1 cellular context compared by ENCODE assay signal in the genomic region with DNA sequence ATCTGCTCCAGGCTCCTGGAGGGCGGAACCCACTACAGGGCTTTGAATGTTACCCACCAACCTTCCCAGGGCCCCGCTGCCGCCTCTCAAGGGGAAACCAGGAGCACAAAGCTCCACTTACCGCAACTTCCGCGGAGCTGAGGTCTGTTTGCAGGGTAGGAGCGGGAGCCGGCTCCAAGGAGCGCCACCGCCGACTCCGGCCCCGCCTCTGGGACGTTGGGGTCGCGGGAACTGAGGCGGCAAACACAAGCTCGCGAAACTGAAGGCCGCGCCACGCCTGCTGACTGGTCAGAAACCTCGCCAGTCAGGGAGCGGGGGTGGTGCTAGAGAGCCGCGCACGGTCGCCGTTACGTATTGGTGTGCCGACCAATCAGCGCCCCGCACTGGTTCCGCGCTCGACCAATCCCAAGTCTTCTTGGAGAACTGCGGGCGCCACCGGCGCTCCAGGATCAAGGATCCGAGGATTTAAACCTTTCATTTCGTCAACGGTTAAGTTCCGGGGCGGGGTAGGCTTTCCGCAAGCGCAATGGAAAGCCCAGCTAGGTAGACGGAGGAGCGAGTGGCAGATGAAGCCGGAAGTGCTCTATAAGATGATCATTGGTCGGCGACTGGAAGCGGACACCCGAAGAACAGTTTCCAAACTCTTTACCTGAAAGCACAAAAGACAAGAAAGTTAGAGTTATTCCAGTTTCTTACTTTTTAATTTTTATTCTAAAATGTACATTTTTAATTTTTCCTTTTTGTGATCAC.
TF ChIP-seq lines count a peak whose summit lies in the region.

A gene (minus strand): TSS at position 233 of the 750 bp plus-strand sequence. CDS start 3,828 bp downstream, outside the sequence.

TF ChIP-seq in HepG2, 621 proteins besides CTCF, POLR2A, EP300 and RAD21 (continued from another document and continues in another):
- TF ChIP-seq, protein P1, sequence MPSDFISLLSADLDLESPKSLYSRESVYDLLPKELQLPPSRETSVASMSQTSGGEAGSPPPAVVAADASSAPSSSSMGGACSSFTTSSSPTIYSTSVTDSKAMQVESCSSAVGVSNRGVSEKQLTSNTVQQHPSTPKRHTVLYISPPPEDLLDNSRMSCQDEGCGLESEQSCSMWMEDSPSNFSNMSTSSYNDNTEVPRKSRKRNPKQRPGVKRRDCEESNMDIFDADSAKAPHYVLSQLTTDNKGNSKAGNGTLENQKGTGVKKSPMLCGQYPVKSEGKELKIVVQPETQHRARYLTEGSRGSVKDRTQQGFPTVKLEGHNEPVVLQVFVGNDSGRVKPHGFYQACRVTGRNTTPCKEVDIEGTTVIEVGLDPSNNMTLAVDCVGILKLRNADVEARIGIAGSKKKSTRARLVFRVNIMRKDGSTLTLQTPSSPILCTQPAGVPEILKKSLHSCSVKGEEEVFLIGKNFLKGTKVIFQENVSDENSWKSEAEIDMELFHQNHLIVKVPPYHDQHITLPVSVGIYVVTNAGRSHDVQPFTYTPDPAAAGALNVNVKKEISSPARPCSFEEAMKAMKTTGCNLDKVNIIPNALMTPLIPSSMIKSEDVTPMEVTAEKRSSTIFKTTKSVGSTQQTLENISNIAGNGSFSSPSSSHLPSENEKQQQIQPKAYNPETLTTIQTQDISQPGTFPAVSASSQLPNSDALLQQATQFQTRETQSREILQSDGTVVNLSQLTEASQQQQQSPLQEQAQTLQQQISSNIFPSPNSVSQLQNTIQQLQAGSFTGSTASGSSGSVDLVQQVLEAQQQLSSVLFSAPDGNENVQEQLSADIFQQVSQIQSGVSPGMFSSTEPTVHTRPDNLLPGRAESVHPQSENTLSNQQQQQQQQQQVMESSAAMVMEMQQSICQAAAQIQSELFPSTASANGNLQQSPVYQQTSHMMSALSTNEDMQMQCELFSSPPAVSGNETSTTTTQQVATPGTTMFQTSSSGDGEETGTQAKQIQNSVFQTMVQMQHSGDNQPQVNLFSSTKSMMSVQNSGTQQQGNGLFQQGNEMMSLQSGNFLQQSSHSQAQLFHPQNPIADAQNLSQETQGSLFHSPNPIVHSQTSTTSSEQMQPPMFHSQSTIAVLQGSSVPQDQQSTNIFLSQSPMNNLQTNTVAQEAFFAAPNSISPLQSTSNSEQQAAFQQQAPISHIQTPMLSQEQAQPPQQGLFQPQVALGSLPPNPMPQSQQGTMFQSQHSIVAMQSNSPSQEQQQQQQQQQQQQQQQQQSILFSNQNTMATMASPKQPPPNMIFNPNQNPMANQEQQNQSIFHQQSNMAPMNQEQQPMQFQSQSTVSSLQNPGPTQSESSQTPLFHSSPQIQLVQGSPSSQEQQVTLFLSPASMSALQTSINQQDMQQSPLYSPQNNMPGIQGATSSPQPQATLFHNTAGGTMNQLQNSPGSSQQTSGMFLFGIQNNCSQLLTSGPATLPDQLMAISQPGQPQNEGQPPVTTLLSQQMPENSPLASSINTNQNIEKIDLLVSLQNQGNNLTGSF (CRISPR knock-in tag; IDR thresholded peaks at IDR 0.05) = no peak
- TF ChIP-seq ZBTB42 (CRISPR knock-in tag; IDR thresholded peaks at IDR 0.05) (no peak), KAT7 (CRISPR knock-in tag; IDR thresholded peaks at IDR 0.05; ENCODE audit: borderline replicate concordance) (no peak; the same call in 1 of the 2 replicates), ZNF446 (CRISPR knock-in tag; IDR thresholded peaks at IDR 0.05) (no peak), JUND (CRISPR knock-in tag; IDR thresholded peaks at IDR 0.05) (no peak), PLRG1 (conservative IDR thresholded peaks at IDR 0.05) (no peak), FOXA1 (IDR thresholded peaks at IDR 0.05) (no peak), FOXA1 (CRISPR knock-in tag; IDR thresholded peaks at IDR 0.05) (no peak), RBM22 (optimal IDR thresholded peaks at IDR 0.05; ENCODE audit: low read length) (no peak), ZNF256 (CRISPR knock-in tag; conservative IDR thresholded peaks at IDR 0.05) (peak; percentile 74; the same call in 1 of the 2 replicates), ATF7 (IDR thresholded peaks at IDR 0.05) (no peak), ATF7 (CRISPR knock-in tag; IDR thresholded peaks at IDR 0.05) (no peak), TP53 (CRISPR knock-in tag; conservative IDR thresholded peaks at IDR 0.05) (no peak), JUN (CRISPR knock-in tag; IDR thresholded peaks at IDR 0.05) (no peak), DNMT1 (CRISPR knock-in tag; IDR thresholded peaks at IDR 0.05) (no peak), ZNF572 (CRISPR knock-in tag; IDR thresholded peaks at IDR 0.05) (no peak), NFRKB (IDR thresholded peaks at IDR 0.05) (no peak), HCFC1 (IDR thresholded peaks at IDR 0.05; ENCODE audit: low read depth, low read length) (no peak; the same call in 1 of the 2 replicates), EEA1 (CRISPR knock-in tag; IDR thresholded peaks at IDR 0.05; ENCODE audit: borderline replicate concordance) (no peak), RCOR2 (CRISPR knock-in tag; IDR thresholded peaks at IDR 0.05) (no peak), ZNF383 (CRISPR knock-in tag; IDR thresholded peaks at IDR 0.05; ENCODE audit: borderline replicate concordance) (no peak), ZNF768 (CRISPR knock-in tag; IDR thresholded peaks at IDR 0.05) (peak; percentile 67; the same call in 1 of the 2 replicates), ZNF674 (CRISPR knock-in tag; IDR thresholded peaks at IDR 0.05; ENCODE audit: low read depth) (0 out of 2 replicates have a peak, but pooled peaks have one; percentile 6), PHB2 (IDR thresholded peaks at IDR 0.05; ENCODE audit: partially characterized antibody) (no peak), SALL1 (CRISPR knock-in tag; IDR thresholded peaks at IDR 0.05) (peak; percentile 68), NCOR1 (IDR thresholded peaks at IDR 0.05; ENCODE audit: borderline replicate concordance, low read length) (no peak; the same call in 1 of the 2 replicates), SOX13 (IDR thresholded peaks at IDR 0.05) (no peak), SOX13 (CRISPR knock-in tag; conservative IDR thresholded peaks at IDR 0.05 in 1 of 2, IDR thresholded peaks at IDR 0.05 in 1 of 2) (no peak), POGZ (CRISPR knock-in tag; IDR thresholded peaks at IDR 0.05) (peak; percentile 93), CAMTA2 (CRISPR knock-in tag; IDR thresholded peaks at IDR 0.05; ENCODE audit: borderline replicate concordance) (no peak), ZFX (CRISPR knock-in tag; IDR thresholded peaks at IDR 0.05; ENCODE audit: low read depth) (no peak), ZNF124 (CRISPR knock-in tag; IDR thresholded peaks at IDR 0.05) (no peak), ZBTB8A (CRISPR knock-in tag; IDR thresholded peaks at IDR 0.05; ENCODE audit: borderline replicate concordance, low read depth) (no peak), SOX5 (CRISPR knock-in tag; IDR thresholded peaks at IDR 0.05; ENCODE audit: borderline replicate concordance) (no peak), HOXD1 (CRISPR knock-in tag; IDR thresholded peaks at IDR 0.05) (0 out of 2 replicates have a peak, but pooled peaks have one; percentile 51)
- TF ChIP-seq, protein P2, sequence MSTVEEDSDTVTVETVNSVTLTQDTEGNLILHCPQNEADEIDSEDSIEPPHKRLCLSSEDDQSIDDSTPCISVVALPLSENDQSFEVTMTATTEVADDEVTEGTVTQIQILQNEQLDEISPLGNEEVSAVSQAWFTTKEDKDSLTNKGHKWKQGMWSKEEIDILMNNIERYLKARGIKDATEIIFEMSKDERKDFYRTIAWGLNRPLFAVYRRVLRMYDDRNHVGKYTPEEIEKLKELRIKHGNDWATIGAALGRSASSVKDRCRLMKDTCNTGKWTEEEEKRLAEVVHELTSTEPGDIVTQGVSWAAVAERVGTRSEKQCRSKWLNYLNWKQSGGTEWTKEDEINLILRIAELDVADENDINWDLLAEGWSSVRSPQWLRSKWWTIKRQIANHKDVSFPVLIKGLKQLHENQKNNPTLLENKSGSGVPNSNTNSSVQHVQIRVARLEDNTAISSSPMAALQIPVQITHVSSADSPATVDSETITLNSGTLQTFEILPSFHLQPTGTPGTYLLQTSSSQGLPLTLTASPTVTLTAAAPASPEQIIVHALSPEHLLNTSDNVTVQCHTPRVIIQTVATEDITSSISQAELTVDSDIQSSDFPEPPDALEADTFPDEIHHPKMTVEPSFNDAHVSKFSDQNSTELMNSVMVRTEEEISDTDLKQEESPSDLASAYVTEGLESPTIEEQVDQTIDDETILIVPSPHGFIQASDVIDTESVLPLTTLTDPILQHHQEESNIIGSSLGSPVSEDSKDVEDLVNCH (CRISPR knock-in tag; IDR thresholded peaks at IDR 0.05) = no peak
- TF ChIP-seq, protein P3, sequence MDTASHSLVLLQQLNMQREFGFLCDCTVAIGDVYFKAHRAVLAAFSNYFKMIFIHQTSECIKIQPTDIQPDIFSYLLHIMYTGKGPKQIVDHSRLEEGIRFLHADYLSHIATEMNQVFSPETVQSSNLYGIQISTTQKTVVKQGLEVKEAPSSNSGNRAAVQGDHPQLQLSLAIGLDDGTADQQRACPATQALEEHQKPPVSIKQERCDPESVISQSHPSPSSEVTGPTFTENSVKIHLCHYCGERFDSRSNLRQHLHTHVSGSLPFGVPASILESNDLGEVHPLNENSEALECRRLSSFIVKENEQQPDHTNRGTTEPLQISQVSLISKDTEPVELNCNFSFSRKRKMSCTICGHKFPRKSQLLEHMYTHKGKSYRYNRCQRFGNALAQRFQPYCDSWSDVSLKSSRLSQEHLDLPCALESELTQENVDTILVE (CRISPR knock-in tag; IDR thresholded peaks at IDR 0.05) = 0 out of 2 replicates have a peak, but pooled peaks have one; percentile 28
- TF ChIP-seq, protein P4, sequence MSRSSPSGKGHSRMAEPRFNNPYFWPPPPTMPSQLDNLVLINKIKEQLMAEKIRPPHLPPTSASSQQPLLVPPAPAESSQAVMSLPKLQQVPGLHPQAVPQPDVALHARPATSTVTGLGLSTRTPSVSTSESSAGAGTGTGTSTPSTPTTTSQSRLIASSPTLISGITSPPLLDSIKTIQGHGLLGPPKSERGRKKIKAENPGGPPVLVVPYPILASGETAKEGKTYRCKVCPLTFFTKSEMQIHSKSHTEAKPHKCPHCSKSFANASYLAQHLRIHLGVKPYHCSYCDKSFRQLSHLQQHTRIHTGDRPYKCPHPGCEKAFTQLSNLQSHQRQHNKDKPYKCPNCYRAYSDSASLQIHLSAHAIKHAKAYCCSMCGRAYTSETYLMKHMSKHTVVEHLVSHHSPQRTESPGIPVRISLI (CRISPR knock-in tag; IDR thresholded peaks at IDR 0.05; ENCODE audit: borderline replicate concordance) = no peak
- TF ChIP-seq, protein P5, sequence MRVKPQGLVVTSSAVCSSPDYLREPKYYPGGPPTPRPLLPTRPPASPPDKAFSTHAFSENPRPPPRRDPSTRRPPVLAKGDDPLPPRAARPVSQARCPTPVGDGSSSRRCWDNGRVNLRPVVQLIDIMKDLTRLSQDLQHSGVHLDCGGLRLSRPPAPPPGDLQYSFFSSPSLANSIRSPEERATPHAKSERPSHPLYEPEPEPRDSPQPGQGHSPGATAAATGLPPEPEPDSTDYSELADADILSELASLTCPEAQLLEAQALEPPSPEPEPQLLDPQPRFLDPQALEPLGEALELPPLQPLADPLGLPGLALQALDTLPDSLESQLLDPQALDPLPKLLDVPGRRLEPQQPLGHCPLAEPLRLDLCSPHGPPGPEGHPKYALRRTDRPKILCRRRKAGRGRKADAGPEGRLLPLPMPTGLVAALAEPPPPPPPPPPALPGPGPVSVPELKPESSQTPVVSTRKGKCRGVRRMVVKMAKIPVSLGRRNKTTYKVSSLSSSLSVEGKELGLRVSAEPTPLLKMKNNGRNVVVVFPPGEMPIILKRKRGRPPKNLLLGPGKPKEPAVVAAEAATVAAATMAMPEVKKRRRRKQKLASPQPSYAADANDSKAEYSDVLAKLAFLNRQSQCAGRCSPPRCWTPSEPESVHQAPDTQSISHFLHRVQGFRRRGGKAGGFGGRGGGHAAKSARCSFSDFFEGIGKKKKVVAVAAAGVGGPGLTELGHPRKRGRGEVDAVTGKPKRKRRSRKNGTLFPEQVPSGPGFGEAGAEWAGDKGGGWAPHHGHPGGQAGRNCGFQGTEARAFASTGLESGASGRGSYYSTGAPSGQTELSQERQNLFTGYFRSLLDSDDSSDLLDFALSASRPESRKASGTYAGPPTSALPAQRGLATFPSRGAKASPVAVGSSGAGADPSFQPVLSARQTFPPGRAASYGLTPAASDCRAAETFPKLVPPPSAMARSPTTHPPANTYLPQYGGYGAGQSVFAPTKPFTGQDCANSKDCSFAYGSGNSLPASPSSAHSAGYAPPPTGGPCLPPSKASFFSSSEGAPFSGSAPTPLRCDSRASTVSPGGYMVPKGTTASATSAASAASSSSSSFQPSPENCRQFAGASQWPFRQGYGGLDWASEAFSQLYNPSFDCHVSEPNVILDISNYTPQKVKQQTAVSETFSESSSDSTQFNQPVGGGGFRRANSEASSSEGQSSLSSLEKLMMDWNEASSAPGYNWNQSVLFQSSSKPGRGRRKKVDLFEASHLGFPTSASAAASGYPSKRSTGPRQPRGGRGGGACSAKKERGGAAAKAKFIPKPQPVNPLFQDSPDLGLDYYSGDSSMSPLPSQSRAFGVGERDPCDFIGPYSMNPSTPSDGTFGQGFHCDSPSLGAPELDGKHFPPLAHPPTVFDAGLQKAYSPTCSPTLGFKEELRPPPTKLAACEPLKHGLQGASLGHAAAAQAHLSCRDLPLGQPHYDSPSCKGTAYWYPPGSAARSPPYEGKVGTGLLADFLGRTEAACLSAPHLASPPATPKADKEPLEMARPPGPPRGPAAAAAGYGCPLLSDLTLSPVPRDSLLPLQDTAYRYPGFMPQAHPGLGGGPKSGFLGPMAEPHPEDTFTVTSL (CRISPR knock-in tag; IDR thresholded peaks at IDR 0.05; ENCODE audit: borderline replicate concordance) = no peak
- TF ChIP-seq, protein P6, sequence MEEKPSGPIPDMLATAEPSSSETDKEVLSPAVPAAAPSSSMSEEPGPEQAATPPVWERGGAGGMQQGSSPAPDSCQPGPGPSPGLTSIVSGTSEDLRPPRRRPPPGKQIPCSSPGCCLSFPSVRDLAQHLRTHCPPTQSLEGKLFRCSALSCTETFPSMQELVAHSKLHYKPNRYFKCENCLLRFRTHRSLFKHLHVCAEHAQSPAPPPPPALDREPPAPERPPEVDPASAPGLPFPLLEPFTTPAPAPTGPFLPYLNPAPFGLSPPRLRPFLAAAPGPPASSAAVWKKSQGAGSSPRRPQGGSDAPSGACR (CRISPR knock-in tag; IDR thresholded peaks at IDR 0.05) = peak; percentile 50; the same call in 1 of the 2 replicates
- TF ChIP-seq, protein P7, sequence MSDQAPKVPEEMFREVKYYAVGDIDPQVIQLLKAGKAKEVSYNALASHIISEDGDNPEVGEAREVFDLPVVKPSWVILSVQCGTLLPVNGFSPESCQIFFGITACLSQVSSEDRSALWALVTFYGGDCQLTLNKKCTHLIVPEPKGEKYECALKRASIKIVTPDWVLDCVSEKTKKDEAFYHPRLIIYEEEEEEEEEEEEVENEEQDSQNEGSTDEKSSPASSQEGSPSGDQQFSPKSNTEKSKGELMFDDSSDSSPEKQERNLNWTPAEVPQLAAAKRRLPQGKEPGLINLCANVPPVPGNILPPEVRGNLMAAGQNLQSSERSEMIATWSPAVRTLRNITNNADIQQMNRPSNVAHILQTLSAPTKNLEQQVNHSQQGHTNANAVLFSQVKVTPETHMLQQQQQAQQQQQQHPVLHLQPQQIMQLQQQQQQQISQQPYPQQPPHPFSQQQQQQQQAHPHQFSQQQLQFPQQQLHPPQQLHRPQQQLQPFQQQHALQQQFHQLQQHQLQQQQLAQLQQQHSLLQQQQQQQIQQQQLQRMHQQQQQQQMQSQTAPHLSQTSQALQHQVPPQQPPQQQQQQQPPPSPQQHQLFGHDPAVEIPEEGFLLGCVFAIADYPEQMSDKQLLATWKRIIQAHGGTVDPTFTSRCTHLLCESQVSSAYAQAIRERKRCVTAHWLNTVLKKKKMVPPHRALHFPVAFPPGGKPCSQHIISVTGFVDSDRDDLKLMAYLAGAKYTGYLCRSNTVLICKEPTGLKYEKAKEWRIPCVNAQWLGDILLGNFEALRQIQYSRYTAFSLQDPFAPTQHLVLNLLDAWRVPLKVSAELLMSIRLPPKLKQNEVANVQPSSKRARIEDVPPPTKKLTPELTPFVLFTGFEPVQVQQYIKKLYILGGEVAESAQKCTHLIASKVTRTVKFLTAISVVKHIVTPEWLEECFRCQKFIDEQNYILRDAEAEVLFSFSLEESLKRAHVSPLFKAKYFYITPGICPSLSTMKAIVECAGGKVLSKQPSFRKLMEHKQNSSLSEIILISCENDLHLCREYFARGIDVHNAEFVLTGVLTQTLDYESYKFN (CRISPR knock-in tag; conservative IDR thresholded peaks at IDR 0.05) = no peak; the same call in 1 of the 2 replicates
